In genomic region chr10:133356953-133357292, GRCh38 we compare ENCODE assay signal across 8 cellular contexts. TPM values are rescaled to one million over a fixed set of nuclear protein-coding genes. Genes with fewer than 3 reads are reported as not detected.
DNase-seq lines count a peak whose midpoint lies in the region; ATAC-seq, FAIRE-seq and TF ChIP-seq lines count a peak whose summit lies in the region.
"Had no signal": no experiment of that assay in that cellular context is flagged by ENCODE, and none has a peak within 500 bp of the region (broad histone marks: within the 10 kb centered on the region; RNA-seq: fewer than 3 reads in every experiment).

No MANE protein-coding gene starts in this region.

- H3K14ac ChIP-seq in H9 (ENCODE audit: insufficient read depth, low read length): 0 out of 2 replicates have a peak overlapping the region, but pooled peaks have one; percentile 11

- no peak overlapping the region for H4K8ac ChIP-seq in H9 (replicated peaks; ENCODE audit: insufficient read length, low read depth, low read length)

- peaks cover 7 to 9% (median 7%) of the 10 kb centered on the region in 3 experiments; a peak in 6 of 7 replicates for H3K36me3 Mint-ChIP-seq in H9 (ENCODE audit: insufficient read depth in 1 of 3, low read depth in 3 of 3)
- peaks cover 2% of the 10 kb centered on the region for H3K36me3 Mint-ChIP-seq in activated B cell treated with CpG ODN at 0.5 μM for 24 hours (ENCODE audit: low read depth)

- peak overlapping the region; percentile 75 to 83 for H3K4me3 Mint-ChIP-seq in H9
- peak overlapping the region; percentile 79 for H3K4me3 Mint-ChIP-seq in activated B cell treated with CpG ODN at 0.5 μM for 24 hours

- H3K4me1 ChIP-seq in H9 (ENCODE audit: insufficient read depth, low read length) (no peaks in the 10 kb centered on the region), iPS DF 6.9 (ENCODE audit: control insufficient read depth, insufficient read depth, low read length) (peaks cover 3% of the 10 kb centered on the region), small intestine (ENCODE audit: control insufficient read depth in 2 of 2, insufficient read depth in 1 of 2, low read depth in 1 of 2, low read length in 1 of 2) (peaks cover 4 to 13% of the 10 kb centered on the region in 2 donors)

- no peaks in the 10 kb centered on the region for H3K23me2 ChIP-seq in H9 (ENCODE audit: insufficient read length, low read depth, low read length, poor library complexity, severe bottlenecking)

- H2AK5ac ChIP-seq in H9 (ENCODE audit: insufficient read length, low read length): no peak overlapping the region

- H4K5ac ChIP-seq in H9 (ENCODE audit: insufficient read length, low read depth, low read length): no peak overlapping the region

- no peak overlapping the region; a peak in 1 of 7 replicates for H3K27ac Mint-ChIP-seq in H9
- no peak overlapping the region for H3K27ac Mint-ChIP-seq in activated B cell treated with CpG ODN at 0.5 μM for 24 hours

- H3K9me3 Mint-ChIP-seq in H9: no peaks in the 10 kb centered on the region
- no peaks in the 10 kb centered on the region for H3K9me3 Mint-ChIP-seq in activated B cell treated with CpG ODN at 0.5 μM for 24 hours

- no peak for FAIRE-seq in small intestine (lab: Jason Lieb, UNC)

- POLR2A ChIA-PET in activated B cell treated with CpG ODN at 0.5 μM for 24 hours (lab: Charles Lee): interaction anchor here (0.7 to 3.0 kb wide), 9 partner anchors 10 to 37 kb away, joined by 3 to 19 read pairs (median 8); partner anchors contain the start of genes CALY, ECHS1, MTG1 and PAOX

- H3K79me1 ChIP-seq in H9 (ENCODE audit: insufficient read depth, low read depth, low read length, poor library complexity, severe bottlenecking): no peaks in the 10 kb centered on the region

- H3K27me3 ChIP-seq in H9 (ENCODE audit: insufficient read depth, low read length) (no peaks in the 10 kb centered on the region; the same call in 1 of the 2 replicates), iPS DF 6.9 (ENCODE audit: control insufficient read depth, insufficient read depth, low read length) (no peaks in the 10 kb centered on the region), small intestine (ENCODE audit: control insufficient read depth in 2 of 2, insufficient read depth in 2 of 2, low read length in 2 of 2) (no peaks in the 10 kb centered on the region)

- H2BK5ac ChIP-seq in H9 (ENCODE audit: insufficient read length, low read length): no peak overlapping the region

- H3T11ph ChIP-seq in H9 (ENCODE audit: low read length): no peak overlapping the region

- no peak overlapping the region for H2AFZ ChIP-seq in H9 (ENCODE audit: low read length)

- no peaks in the 10 kb centered on the region for H4K20me1 ChIP-seq in H9 (ENCODE audit: control insufficient read depth, insufficient read depth, insufficient read length)

- H3K36me3 ChIP-seq in iPS DF 6.9 (ENCODE audit: control insufficient read depth, insufficient read depth, low read length): peaks cover 6% of the 10 kb centered on the region
- peaks cover 0 to 2% of the 10 kb centered on the region in 2 donors for H3K36me3 ChIP-seq in small intestine (ENCODE audit: control insufficient read depth in 2 of 2, insufficient read depth in 2 of 2, low read length in 2 of 2)

- H2BK12ac ChIP-seq in H9 (ENCODE audit: insufficient read length, low read depth, low read length): no peak overlapping the region

- H3K4me2 ChIP-seq in H9 (ENCODE audit: insufficient read depth, insufficient read length, low read length): peak overlapping the region; percentile 35

- no peak overlapping the region for H2BK20ac ChIP-seq in H9 (ENCODE audit: low read depth, low read length, poor library complexity, severe bottlenecking)

- H3K9me3 ChIP-seq in H9 (ENCODE audit: control insufficient read depth, low read depth, low read length) (no peaks in the 10 kb centered on the region), iPS DF 6.9 (ENCODE audit: control insufficient read depth, insufficient read depth, low read length) (no peaks in the 10 kb centered on the region), small intestine (ENCODE audit: control insufficient read depth, low read depth) (no peaks in the 10 kb centered on the region)

- no peak overlapping the region for H2BK120ac ChIP-seq in H9 (ENCODE audit: low read depth, low read length, poor library complexity, severe bottlenecking)

- H3K18ac ChIP-seq in H9 (ENCODE audit: insufficient read length, low read depth, low read length): no peak overlapping the region

- no peak overlapping the region for H4K91ac ChIP-seq in H9 (ENCODE audit: insufficient read length, low read depth, low read length)

- peaks cover 24% of the 10 kb centered on the region for H3K27me3 Mint-ChIP-seq in H9 (ENCODE audit: low read depth)
- H3K27me3 Mint-ChIP-seq in activated B cell treated with CpG ODN at 0.5 μM for 24 hours: no peaks in the 10 kb centered on the region

- H3K4me3 ChIP-seq in iPS DF 6.9 (ENCODE audit: low read length) (peak overlapping the region; percentile 84), small intestine (ENCODE audit: low read depth in 1 of 2, low read length in 2 of 2) (peak overlapping the region; percentile 22 to 90)

- CTCF ChIA-PET in activated B cell treated with CpG ODN at 0.5 μM for 24 hours (lab: Charles Lee): no interaction called here

- H3K27ac ChIP-seq in H9 (ENCODE audit: insufficient read length, low read depth, low read length) (no peak overlapping the region), iPS DF 6.9 (ENCODE audit: low read length) (no peak overlapping the region), small intestine (ENCODE audit: low read depth in 1 of 2, low read length in 1 of 2) (peak overlapping the region in 1 of 2 donors; percentile 85)

- no peak overlapping the region for H3K56ac ChIP-seq in H9 (ENCODE audit: insufficient read length, low read depth, low read length)

- in situ Hi-C loops in G401 (cut with HindIII; ENCODE audit: low sequenced_read_pairs): no loop called here

- no peaks in the 10 kb centered on the region for H3K79me2 ChIP-seq in H9 (ENCODE audit: insufficient read depth, low read length)

- no peak for ATAC-seq in activated B cell treated with CpG ODN at 0.5 μM for 24 hours (ENCODE audit: low read depth)
- ATAC-seq in HG03139 (IDR thresholded peaks at IDR 0.05; ENCODE audit: unreplicated experiment): no peak
- no peak for ATAC-seq in HG03280 (IDR thresholded peaks at IDR 0.05; ENCODE audit: unreplicated experiment)

- no CpG with 5 or more reads among the region's 17 CpGs for WGBS in H9 (ENCODE audit: extremely low coverage, insufficient read length, low lambda C conversion rate)
- no CpG with 5 or more reads among the region's 17 CpGs for WGBS in iPS DF 6.9 (ENCODE audit: insufficient coverage, insufficient read length)
- WGBS in small intestine, 3 donors: 8 to 23% (median 17%) methylated on average over 14 to 17 of the region's 17 CpGs

- intact Hi-C loops in activated B cell treated with CpG ODN at 0.5 μM for 24 hours (cut with micrococcal nuclease): loop anchor here (1.0 to 2.0 kb wide), 3 partner anchors 20 to 37 kb away; partner anchors contain the start of genes CALY, MTG1 and PAOX

- H2BK15ac ChIP-seq in H9 (ENCODE audit: low read depth, low read length): no peak overlapping the region

- TF ChIP-seq CTCF in H9 (conservative IDR thresholded peaks at IDR 0.05): no peak
- TF ChIP-seq CTCF in activated B cell treated with CpG ODN at 0.5 μM for 24 hours (IDR thresholded peaks at IDR 0.05): no peak

- H3K9ac ChIP-seq in H9 (ENCODE audit: extremely low read depth, insufficient read length, low read length): no peak overlapping the region

- H3K4ac ChIP-seq in H9 (ENCODE audit: low read depth, low read length): no peak overlapping the region

- H3K23ac ChIP-seq in H9 (ENCODE audit: insufficient read length, low read depth, low read length): no peak overlapping the region

- H3K4me1 Mint-ChIP-seq in H9: peaks cover 0 to 2% of the 10 kb centered on the region in 2 experiments; a peak in 1 of 4 replicates
- H3K4me1 Mint-ChIP-seq in activated B cell treated with CpG ODN at 0.5 μM for 24 hours: peaks cover 27% of the 10 kb centered on the region

- DNase-seq in H9 (no peak), activated B cell treated with CpG ODN at 0.5 μM for 24 hours (no peak), iPS DF 6.9 (ENCODE audit: low read depth, low spot score) (no peak), small intestine (no peak), G401 (ENCODE audit: low spot score) (no peak)

RNA-seq across cellular contexts. Expression of gene FUOM, which starts 0.9 kb away (rescaled TPM):
- 39.6 and 41.8 TPM in 2 replicates for total RNA-seq in H9 (2021)
- total RNA-seq in activated B cell treated with CpG ODN at 0.5 μM for 24 hours: 37.2 and 39.1 TPM in 2 replicates
- polyA plus RNA-seq in small intestine: 100 to 1,000 TPM in 2 of 3 donors, 10 to 100 TPM in 1; 89.8 to 320 (median 240) TPM
- total RNA-seq in G401 (2014; rRNA removed; shearing (Covaris generic)): 65.7 and 103 TPM in 2 replicates

RNA-seq across cellular contexts. Expression of gene PRAP1, which starts 9.8 kb away (rescaled TPM):
- 0.81 and 1.2 TPM in 2 replicates for total RNA-seq in H9 (2021)
- total RNA-seq in activated B cell treated with CpG ODN at 0.5 μM for 24 hours: not detected in 2 replicates
- 1,000 to 10,000 TPM in 2 of 3 donors, 100 to 1,000 TPM in 1; 284 to 2,052 (median 1,424) TPM for polyA plus RNA-seq in small intestine
- 1.8 and 3.0 TPM in 2 replicates for total RNA-seq in G401 (2014; rRNA removed; shearing (Covaris generic))
- total RNA-seq: posterior vena cava had no signal

RNA-seq across cellular contexts. Expression of gene ECHS1, which starts 16.2 kb away (rescaled TPM):
- total RNA-seq in H9 (2021) (94.1 and 100 TPM in 2 replicates), activated B cell treated with CpG ODN at 0.5 μM for 24 hours (37.7 and 39.4 TPM in 2 replicates)
- 100 to 1,000 TPM; 190 to 371 (median 260) TPM for polyA plus RNA-seq in small intestine
- total RNA-seq in G401 (2014; rRNA removed; shearing (Covaris generic)): 105 and 118 TPM in 2 replicates

RNA-seq across cellular contexts. Expression of gene CALY, which starts 20.2 kb away (rescaled TPM):
- total RNA-seq in H9 (2021) (1.9 and 2.9 TPM in 2 replicates), activated B cell treated with CpG ODN at 0.5 μM for 24 hours (not detected in 2 replicates)
- 1 to 10 TPM in 1 of 3 donors, not detected in 2; 3.0 TPM for polyA plus RNA-seq in small intestine
- 53.3 and 63.5 TPM in 2 replicates for total RNA-seq in G401 (2014; rRNA removed; shearing (Covaris generic))
- total RNA-seq: posterior vena cava had no signal

RNA-seq across cellular contexts. Expression of gene PAOX, which starts 22.1 kb away (rescaled TPM):
- 5.3 and 5.6 TPM in 2 replicates for total RNA-seq in H9 (2021)
- total RNA-seq in activated B cell treated with CpG ODN at 0.5 μM for 24 hours: 14.1 and 16.9 TPM in 2 replicates
- polyA plus RNA-seq in small intestine: 10 to 100 TPM in 2 of 3 donors, 1 to 10 TPM in 1; 7.9 to 40.8 (median 12.3) TPM
- total RNA-seq in G401 (2014; rRNA removed; shearing (Covaris generic)): 11.7 and 13.9 TPM in 2 replicates
